ENCODE assay signal across 1 cellular context in genomic region chr2:120352701-120353590, GRCh38.
A peak's percentile ranks its signal among the peaks of the same experiment; 100 is the strongest.
TF ChIP-seq lines count a peak whose summit lies in the region.

No MANE protein-coding gene starts in this region.

TF ChIP-seq in HepG2, 621 proteins besides CTCF, POLR2A, EP300 and RAD21:
- TF ChIP-seq ZBTB33 (CRISPR knock-in tag; IDR thresholded peaks at IDR 0.05) = no peak
- no peak for TF ChIP-seq HMGA1 (CRISPR knock-in tag; conservative IDR thresholded peaks at IDR 0.05)
- peak; percentile 1; the same call in 1 of the 2 replicates for TF ChIP-seq TCF7 (IDR thresholded peaks at IDR 0.05; ENCODE audit: low read depth)
- no peak for TF ChIP-seq FOXO4 (CRISPR knock-in tag; conservative IDR thresholded peaks at IDR 0.05)
- no peak for TF ChIP-seq PAF1 (CRISPR knock-in tag; IDR thresholded peaks at IDR 0.05)
